In the genomic region with DNA sequence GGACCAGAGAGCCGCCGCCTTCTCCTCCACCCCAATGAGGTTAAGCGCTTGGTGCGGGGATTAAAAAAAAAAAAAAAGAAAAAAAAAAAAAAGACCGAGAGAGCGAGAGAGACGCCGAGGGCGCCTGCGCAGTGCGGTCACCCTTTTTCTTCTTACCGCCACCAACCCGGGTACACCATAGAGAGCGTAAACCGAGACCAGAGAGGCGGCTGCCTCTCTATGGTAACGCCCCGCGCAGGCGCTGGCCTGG, we compare ENCODE assay signal across 8 cellular contexts. TPM values are rescaled to one million over a fixed set of nuclear protein-coding genes. Genes with fewer than 3 reads are reported as not detected.
DNase-seq lines count a peak whose midpoint lies in the region; ATAC-seq and TF ChIP-seq lines count a peak whose summit lies in the region.

A gene (minus strand): TSS at position 61 of the 250 bp plus-strand sequence. CDS start 43,567 bp downstream, outside the sequence.

- peak within 1 kb of the TSS; percentile 92 for H3K27ac ChIP-seq in HUES6 (ENCODE audit: low read depth, low read length)
- peak within 1 kb of the TSS; percentile 85 for H3K27ac ChIP-seq in PC-3 (ENCODE audit: low read length)

- BruUV-seq in Caco-2 (replicated peaks; lab: Mats Ljungman, UMichigan): no TSS peak
- no TSS peak for BruUV-seq in PC-3 (replicated peaks; lab: Mats Ljungman, UMichigan)

- H3K4me1 ChIP-seq in Caco-2: 0 out of 2 replicates have a peak, but pooled peaks cover 10% of the 10 kb centered on the region
- no peaks in the 10 kb centered on the region; the same call in 1 of the 2 replicates for H3K4me1 ChIP-seq in HUES6 (ENCODE audit: control insufficient read depth, insufficient read depth, low read length)
- H3K4me1 ChIP-seq in PC-3 (ENCODE audit: insufficient read depth, low read length): peaks cover 21% of the 10 kb centered on the region

- H3K36me3 Mint-ChIP-seq in Caco-2 (ENCODE audit: insufficient read depth, unreplicated experiment): peaks cover 6% of the 10 kb centered on the region
- H3K36me3 Mint-ChIP-seq in activated T-cell treated with anti-CD3 and anti-CD28 coated beads, Interleukin-2, amount 50 U/mL, for 24 hours (ENCODE audit: low read depth): peaks cover 53% of the 10 kb centered on the region

- no peaks in the 10 kb centered on the region for H3K36me3 ChIP-seq in Caco-2 (ENCODE audit: control insufficient read depth, insufficient read depth, low read length)
- no peaks in the 10 kb centered on the region for H3K36me3 ChIP-seq in HUES6 (ENCODE audit: control insufficient read depth, insufficient read depth, low read length)
- H3K36me3 ChIP-seq in PC-3 (ENCODE audit: low read depth, low read length): no peaks in the 10 kb centered on the region

- DNase-seq in Caco-2 (peak; percentile 95), PC-3 (peak; percentile 96), epithelial cell of proximal tubule (ENCODE audit: low read depth) (no peak), mucosa of gallbladder (ENCODE audit: low spot score) (peak; percentile 97)
- peak; percentile 92 for DNase-seq in activated T-cell treated with anti-CD3 and anti-CD28 coated beads, Interleukin-2, amount 50 U/mL, for 24 hours
- peak; percentile 88 for DNase-seq in stimulated activated CD8-positive, alpha-beta memory T cell treated with anti-CD3 and anti-CD28 coated beads, Interleukin-7, amount 100 ng/mL, for 1 hour (ENCODE audit: low read depth in 2 of 2)

- no peaks in the 10 kb centered on the region for H3K9me2 ChIP-seq in PC-3 (replicated peaks; ENCODE audit: low read length)

- POLR2A ChIA-PET in Caco-2 (lab: Charles Lee): interaction anchor here (0.7 to 1.8 kb wide), 4 partner anchors 9 to 549 kb away, joined by 5 to 10 read pairs (median 6); a partner anchor contains a TSS
- POLR2A ChIA-PET in PC-3 (lab: Charles Lee; ENCODE audit: unreplicated experiment): interaction anchor here (1.2 kb wide), 1 partner anchor 59 kb away, joined by 5 read pairs; no protein-coding TSS in a partner anchor

- ATAC-seq in GM21423 (IDR thresholded peaks at IDR 0.05; ENCODE audit: unreplicated experiment) (peak; percentile 91), PC-3 (peak; percentile 90)

- peak within 1 kb of the TSS; percentile 95 for H3K27ac Mint-ChIP-seq in Caco-2 (ENCODE audit: unreplicated experiment)
- peak within 1 kb of the TSS; percentile 100 for H3K27ac Mint-ChIP-seq in activated T-cell treated with anti-CD3 and anti-CD28 coated beads, Interleukin-2, amount 50 U/mL, for 24 hours

- no peak for TF ChIP-seq CTCF in Caco-2 (IDR thresholded peaks at IDR 0.05; ENCODE audit: insufficient read depth in 1 of 2, low read depth in 1 of 2, low read length in 1 of 2, severe bottlenecking in 1 of 2, unreplicated experiment in 1 of 2)
- no peak for TF ChIP-seq CTCF in PC-3 (conservative IDR thresholded peaks at IDR 0.05; ENCODE audit: low read depth, low read length)
- no peak for TF ChIP-seq CTCF in epithelial cell of proximal tubule (conservative IDR thresholded peaks at IDR 0.05; ENCODE audit: low read depth, low read length)

- no peaks in the 10 kb centered on the region for H3K9me3 ChIP-seq in Caco-2
- H3K9me3 ChIP-seq in HUES6 (ENCODE audit: control insufficient read depth, insufficient read depth, low read depth, low read length): no peaks in the 10 kb centered on the region
- no peaks in the 10 kb centered on the region for H3K9me3 ChIP-seq in PC-3 (ENCODE audit: low read length)

- peaks cover 11% of the 10 kb centered on the region for H3K4me1 Mint-ChIP-seq in Caco-2 (ENCODE audit: low read depth, unreplicated experiment)
- peaks cover 62% of the 10 kb centered on the region for H3K4me1 Mint-ChIP-seq in activated T-cell treated with anti-CD3 and anti-CD28 coated beads, Interleukin-2, amount 50 U/mL, for 24 hours (ENCODE audit: low read depth)

- no peaks in the 10 kb centered on the region for H4K20me1 ChIP-seq in PC-3 (ENCODE audit: low read length)

- no peaks in the 10 kb centered on the region for H3K27me3 ChIP-seq in Caco-2 (replicated peaks; ENCODE audit: control insufficient read depth, insufficient read depth, low read length)
- no peaks in the 10 kb centered on the region for H3K27me3 ChIP-seq in HUES6 (ENCODE audit: control insufficient read depth, insufficient read depth, low read length)
- no peaks in the 10 kb centered on the region for H3K27me3 ChIP-seq in PC-3 (ENCODE audit: low read length)

- H2AFZ ChIP-seq in PC-3 (ENCODE audit: low read length): peak within 1 kb of the TSS; percentile 95

- no peaks in the 10 kb centered on the region for H3K9me3 Mint-ChIP-seq in Caco-2 (ENCODE audit: unreplicated experiment)
- H3K9me3 Mint-ChIP-seq in activated T-cell treated with anti-CD3 and anti-CD28 coated beads, Interleukin-2, amount 50 U/mL, for 24 hours: no peaks in the 10 kb centered on the region

- peak within 1 kb of the TSS; percentile 56 for H3K4me3 ChIP-seq in Caco-2 (ENCODE audit: low read depth, low read length)
- H3K4me3 ChIP-seq in HUES6 (ENCODE audit: low read depth, low read length): peak within 1 kb of the TSS; percentile 88
- peak within 1 kb of the TSS; percentile 87 for H3K4me3 ChIP-seq in PC-3 (ENCODE audit: low read length)
- peak within 1 kb of the TSS; percentile 82 for H3K4me3 ChIP-seq in epithelial cell of proximal tubule (ENCODE audit: low read depth, low read length)

- no peaks in the 10 kb centered on the region for H3F3A ChIP-seq in PC-3 (ENCODE audit: low read length, unreplicated experiment)

- peak within 1 kb of the TSS; percentile 78 for H3K4me3 Mint-ChIP-seq in Caco-2 (ENCODE audit: unreplicated experiment)
- H3K4me3 Mint-ChIP-seq in activated T-cell treated with anti-CD3 and anti-CD28 coated beads, Interleukin-2, amount 50 U/mL, for 24 hours: peak within 1 kb of the TSS; percentile 91

- CTCF ChIA-PET in Caco-2 (lab: Charles Lee) (interaction anchor here (1.6 kb wide), 1 partner anchor 59 kb away, joined by 3 read pairs; no protein-coding TSS in a partner anchor), PC-3 (lab: Charles Lee) (interaction anchor here (1.0 to 1.3 kb wide), 2 partner anchors 53 to 118 kb away, joined by 6 to 7 read pairs; no protein-coding TSS in a partner anchor)

- intact Hi-C loops in Caco-2 (cut with micrococcal nuclease; ENCODE audit: unreplicated experiment) (loop anchor here (1.0 to 2.0 kb wide), 3 partner anchors 53 to 119 kb away; a partner anchor contains a TSS), PC-3 (cut with micrococcal nuclease) (loop anchor here (1.0 to 5.0 kb wide), 3 partner anchors 15 to 118 kb away; no protein-coding TSS in a partner anchor)

- no peaks in the 10 kb centered on the region for H3K27me3 Mint-ChIP-seq in Caco-2 (ENCODE audit: insufficient read depth, unreplicated experiment)
- H3K27me3 Mint-ChIP-seq in activated T-cell treated with anti-CD3 and anti-CD28 coated beads, Interleukin-2, amount 50 U/mL, for 24 hours: no peaks in the 10 kb centered on the region

- peak within 1 kb of the TSS; percentile 82 for H3K9ac ChIP-seq in HUES6 (ENCODE audit: low read length)
- peak within 1 kb of the TSS; percentile 92 for H3K9ac ChIP-seq in PC-3 (ENCODE audit: low read length)

- H3K79me2 ChIP-seq in PC-3 (ENCODE audit: low read length): peaks cover 75% of the 10 kb centered on the region

- H3K4me2 ChIP-seq in PC-3 (ENCODE audit: low read length): peak within 1 kb of the TSS; percentile 92

RNA-seq across cellular contexts. Expression of the gene that starts here (rescaled TPM):
- 46.1 and 47.4 TPM in 2 replicates for total RNA-seq in Caco-2 (2022)
- total RNA-seq in PC-3 (2014; rRNA removed): 24.3 and 27.0 TPM in 2 replicates
- 26.2 and 35.0 TPM in 2 replicates for total RNA-seq in epithelial cell of proximal tubule
- total RNA-seq in mucosa of gallbladder: 51.4 TPM
